ENCODE assay signal across 8 cellular contexts in the genomic region with DNA sequence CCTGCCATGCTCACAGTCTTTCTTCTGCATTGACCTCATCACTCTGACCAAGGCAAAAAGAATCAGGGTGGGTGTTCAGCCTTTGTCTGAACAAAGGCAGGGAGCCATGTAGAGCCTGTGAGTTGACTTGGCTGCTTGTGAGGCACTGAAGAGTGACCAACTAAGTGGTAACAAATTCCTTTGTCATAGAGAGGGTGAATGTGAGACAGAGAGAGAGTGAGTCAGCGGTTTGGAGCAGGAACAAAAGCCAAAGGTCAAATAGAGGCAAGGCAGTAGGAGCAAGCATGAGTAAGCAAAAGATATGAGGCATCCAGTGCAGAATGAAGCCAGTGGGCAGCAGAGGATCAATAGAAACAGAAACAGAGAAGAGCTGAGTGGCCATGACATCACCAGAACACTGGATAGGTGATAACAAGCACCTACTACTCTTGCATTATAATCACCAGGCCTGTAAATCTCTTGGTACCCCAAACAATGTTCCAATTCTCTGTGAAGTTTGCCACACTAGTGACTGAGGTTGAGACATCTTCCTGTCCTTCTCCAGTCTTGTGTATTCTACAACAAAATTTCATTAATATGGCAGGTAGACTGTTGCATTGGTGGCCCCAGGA.
DNase-seq lines count a peak whose midpoint lies in the region; ATAC-seq, FAIRE-seq and TF ChIP-seq lines count a peak whose summit lies in the region.

No MANE protein-coding gene starts in this region.

- 0 out of 2 replicates have a peak overlapping the region, but pooled peaks have one; percentile 7 for H3K9ac ChIP-seq in SK-N-SH

- TF ChIP-seq CTCF in SK-N-SH (IDR thresholded peaks at IDR 0.05) = no peak
- TF ChIP-seq CTCF in glutamatergic neuron (IDR thresholded peaks at IDR 0.05; ENCODE audit: partially characterized antibody, unreplicated experiment) = no peak

- WGBS in SK-N-SH (ENCODE audit: low lambda C conversion rate) = 15% methylated on average over 1 of the region's 1 CpG

- POLR2A ChIA-PET in SK-N-SH (lab: Yijun Ruan, JAX) = no interaction called here

- peak; percentile 95 for FAIRE-seq in urothelium cell line (lab: Jason Lieb, UNC)

- no peaks in the 10 kb centered on the region for H3K4me1 Mint-ChIP-seq in activated T-cell treated with anti-CD3 and anti-CD28 coated beads, Interleukin-2, amount 50 U/mL, for 72 hours (ENCODE audit: low read depth)
- peaks cover 5% of the 10 kb centered on the region for H3K4me1 Mint-ChIP-seq in glutamatergic neuron (ENCODE audit: low read depth, unreplicated experiment)

- H3K36me3 ChIP-seq in SK-N-SH (replicated peaks in 1 of 2; ENCODE audit: control insufficient read depth in 1 of 2, insufficient read depth in 2 of 2, low read length in 1 of 2) = no peaks in the 10 kb centered on the region

- H3K27ac ChIP-seq in SK-N-SH (ENCODE audit: low read depth in 2 of 2, low read length in 1 of 2) = peak overlapping the region; percentile 6 to 57; a peak in 3 of 4 replicates

- peak overlapping the region; percentile 14; the same call in 1 of the 2 replicates for H2AFZ ChIP-seq in SK-N-SH (ENCODE audit: low read depth)

- H3K9me3 Mint-ChIP-seq in activated T-cell treated with anti-CD3 and anti-CD28 coated beads, Interleukin-2, amount 50 U/mL, for 72 hours = no peaks in the 10 kb centered on the region
- H3K9me3 Mint-ChIP-seq in glutamatergic neuron (ENCODE audit: unreplicated experiment) = no peaks in the 10 kb centered on the region

- H3K36me3 Mint-ChIP-seq in activated T-cell treated with anti-CD3 and anti-CD28 coated beads, Interleukin-2, amount 50 U/mL, for 72 hours (ENCODE audit: insufficient read depth in 2 of 2) = no peaks in the 10 kb centered on the region
- H3K36me3 Mint-ChIP-seq in glutamatergic neuron (ENCODE audit: unreplicated experiment) = no peaks in the 10 kb centered on the region

- H4K20me1 ChIP-seq in SK-N-SH (ENCODE audit: insufficient read depth) = no peaks in the 10 kb centered on the region

- CTCF ChIA-PET in SK-N-SH (lab: Yijun Ruan, JAX) = no interaction called here

- 0 out of 4 replicates have a peak, but pooled peaks of 1 of the 2 experiments have one; percentile 38 for TF ChIP-seq EP300 in SK-N-SH (IDR thresholded peaks at IDR 0.05; ENCODE audit: borderline replicate concordance in 1 of 2, low read depth in 1 of 2, low read length in 1 of 2)

- no peak overlapping the region for H3K4me3 ChIP-seq in SK-N-SH (ENCODE audit: low read depth in 2 of 2, low read length in 1 of 2)

- no peak for TF ChIP-seq RAD21 in SK-N-SH (IDR thresholded peaks at IDR 0.05; ENCODE audit: low read length)

- H3K27me3 ChIP-seq in SK-N-SH (ENCODE audit: insufficient read depth) = no peaks in the 10 kb centered on the region

- H3K9me3 ChIP-seq in SK-N-SH = no peaks in the 10 kb centered on the region

- H3K79me2 ChIP-seq in SK-N-SH (ENCODE audit: insufficient read depth) = no peaks in the 10 kb centered on the region

- H3K27me3 Mint-ChIP-seq in activated T-cell treated with anti-CD3 and anti-CD28 coated beads, Interleukin-2, amount 50 U/mL, for 72 hours (ENCODE audit: low read depth) = no peaks in the 10 kb centered on the region
- H3K27me3 Mint-ChIP-seq in glutamatergic neuron (ENCODE audit: unreplicated experiment) = no peaks in the 10 kb centered on the region

- DNase-seq in activated T-cell treated with anti-CD3 and anti-CD28 coated beads, Interleukin-2, amount 50 U/mL, for 72 hours = no peak
- no peak for DNase-seq in activated T-cell treated with anti-CD3 and anti-CD28 coated beads, Interleukin-2, amount 50 U/mL, for 48 hours
- no peak for DNase-seq in SK-N-SH
- DNase-seq in glutamatergic neuron = no peak
- peak; percentile 70 for DNase-seq in urothelium cell line (ENCODE audit: low spot score)
- no peak for DNase-seq in NCI-H2171 (lab: John Stamatoyannopoulos, UW)

- peak; percentile 49 to 74 for ATAC-seq in activated T-cell treated with anti-CD3 and anti-CD28 coated beads, Interleukin-2, amount 50 U/mL, for 72 hours (replicated peaks in 1 of 2)
- peak; percentile 51 for ATAC-seq in HG03280 (IDR thresholded peaks at IDR 0.05; ENCODE audit: unreplicated experiment)
- no peak for ATAC-seq in GM19328 (IDR thresholded peaks at IDR 0.05; ENCODE audit: unreplicated experiment)

- peaks cover 15% of the 10 kb centered on the region in 2 experiments; a peak in 3 of 4 replicates for H3K4me1 ChIP-seq in SK-N-SH (ENCODE audit: control insufficient read depth in 1 of 2, insufficient read depth in 2 of 2, low read depth in 1 of 2, low read length in 1 of 2)

- no peaks in the 10 kb centered on the region for H3K9me2 ChIP-seq in SK-N-SH

- peak overlapping the region; percentile 7; the same call in 1 of the 2 replicates for H3K4me2 ChIP-seq in SK-N-SH

- peaks cover 8% of the 10 kb centered on the region for H3F3A ChIP-seq in SK-N-SH (replicated peaks; ENCODE audit: insufficient read depth)

- H3K4me3 Mint-ChIP-seq in activated T-cell treated with anti-CD3 and anti-CD28 coated beads, Interleukin-2, amount 50 U/mL, for 72 hours = no peak overlapping the region
- H3K4me3 Mint-ChIP-seq in glutamatergic neuron (ENCODE audit: unreplicated experiment) = no peak overlapping the region

- no peak overlapping the region for H3K27ac Mint-ChIP-seq in activated T-cell treated with anti-CD3 and anti-CD28 coated beads, Interleukin-2, amount 50 U/mL, for 72 hours
- H3K27ac Mint-ChIP-seq in glutamatergic neuron (ENCODE audit: unreplicated experiment) = peak overlapping the region; percentile 50

TF ChIP-seq in SK-N-SH, 30 proteins besides CTCF, POLR2A, EP300 and RAD21:
- TF ChIP-seq NFIC (IDR thresholded peaks at IDR 0.05; ENCODE audit: borderline replicate concordance) (peak; percentile 53), RXRA (IDR thresholded peaks at IDR 0.05; ENCODE audit: borderline replicate concordance, low read depth) (peak; percentile 80; the same call in 1 of the 2 replicates), TEAD4 (IDR thresholded peaks at IDR 0.05; ENCODE audit: borderline replicate concordance, insufficient read depth) (no peak), FOSL2 (IDR thresholded peaks at IDR 0.05; ENCODE audit: borderline replicate concordance, low read depth) (peak; percentile 77), JUND (IDR thresholded peaks at IDR 0.05) (peak; percentile 42; the same call in 1 of the 2 replicates), PBX3 (IDR thresholded peaks at IDR 0.05) (peak; percentile 26; the same call in 1 of the 2 replicates)
- TF ChIP-seq, protein P1, sequence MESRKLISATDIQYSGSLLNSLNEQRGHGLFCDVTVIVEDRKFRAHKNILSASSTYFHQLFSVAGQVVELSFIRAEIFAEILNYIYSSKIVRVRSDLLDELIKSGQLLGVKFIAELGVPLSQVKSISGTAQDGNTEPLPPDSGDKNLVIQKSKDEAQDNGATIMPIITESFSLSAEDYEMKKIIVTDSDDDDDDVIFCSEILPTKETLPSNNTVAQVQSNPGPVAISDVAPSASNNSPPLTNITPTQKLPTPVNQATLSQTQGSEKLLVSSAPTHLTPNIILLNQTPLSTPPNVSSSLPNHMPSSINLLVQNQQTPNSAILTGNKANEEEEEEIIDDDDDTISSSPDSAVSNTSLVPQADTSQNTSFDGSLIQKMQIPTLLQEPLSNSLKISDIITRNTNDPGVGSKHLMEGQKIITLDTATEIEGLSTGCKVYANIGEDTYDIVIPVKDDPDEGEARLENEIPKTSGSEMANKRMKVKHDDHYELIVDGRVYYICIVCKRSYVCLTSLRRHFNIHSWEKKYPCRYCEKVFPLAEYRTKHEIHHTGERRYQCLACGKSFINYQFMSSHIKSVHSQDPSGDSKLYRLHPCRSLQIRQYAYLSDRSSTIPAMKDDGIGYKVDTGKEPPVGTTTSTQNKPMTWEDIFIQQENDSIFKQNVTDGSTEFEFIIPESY (IDR thresholded peaks at IDR 0.05; ENCODE audit: borderline replicate concordance, low read depth) = no peak
